24 cellular contexts compared by ENCODE assay signal in the genomic region with DNA sequence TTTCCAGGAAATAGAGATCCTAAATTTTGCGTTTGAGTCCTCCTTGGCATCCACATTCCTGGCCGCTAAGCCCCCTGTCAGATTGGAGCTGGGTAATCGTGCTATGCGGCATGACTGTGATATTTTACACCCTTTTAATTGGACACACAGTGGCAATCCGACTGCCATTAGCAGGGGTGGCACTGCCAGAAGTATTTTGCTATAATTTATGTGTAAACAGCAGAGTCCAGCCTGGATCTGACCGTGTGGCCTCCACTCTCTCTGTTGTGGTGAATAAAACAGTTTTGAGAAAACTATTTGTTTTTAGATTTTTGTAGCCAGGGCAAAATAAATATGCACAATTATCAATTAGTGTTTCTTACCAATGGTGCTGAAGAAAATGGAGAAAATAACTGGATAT.
DNase-seq lines count a peak whose midpoint lies in the region; ATAC-seq and TF ChIP-seq lines count a peak whose summit lies in the region.
"Had no signal": no experiment of that assay in that cellular context is flagged by ENCODE, and none has a peak within 500 bp of the region (broad histone marks: within the 10 kb centered on the region; RNA-seq: fewer than 3 reads in every experiment).

No MANE protein-coding gene starts in this region.

- TF ChIP-seq CTCF in esophagus muscularis mucosa (IDR thresholded peaks at IDR 0.05): no peak
- TF ChIP-seq CTCF in mucosa of descending colon (IDR thresholded peaks at IDR 0.05): no peak
- no peak for TF ChIP-seq CTCF in colonic mucosa (IDR thresholded peaks at IDR 0.05)

- H3K4me3 ChIP-seq in esophagus muscularis mucosa (no peak overlapping the region), mucosa of descending colon (no peak overlapping the region), colonic mucosa (no peak overlapping the region)
- H3K4me3 ChIP-seq: BLaER1, GM12878 had no signal

- no peak for TF ChIP-seq EP300 in esophagus muscularis mucosa (IDR thresholded peaks at IDR 0.05)

- intact Hi-C loops in esophagus muscularis mucosa (cut with DNase I): no loop called here
- intact Hi-C loops in mucosa of descending colon (cut with DNase I, micrococcal nuclease): no loop called here
- intact Hi-C loops in colonic mucosa (cut with DNase I): no loop called here

- no peak overlapping the region for H3K9ac ChIP-seq in colonic mucosa (ENCODE audit: low read depth in 2 of 2, low read length in 2 of 2)
- H3K9ac ChIP-seq: BLaER1 had no signal

- H3K27me3 ChIP-seq in esophagus muscularis mucosa (no peaks in the 10 kb centered on the region), colonic mucosa (no peaks in the 10 kb centered on the region)
- H3K27me3 ChIP-seq: BE2C, BLaER1 had no signal

- DNase-seq in NCI-H1092 (lab: John Stamatoyannopoulos, UW) (peak; percentile 38), NCI-H1092 treated with DMSO at 0.1 percent for 48 hours (lab: John Stamatoyannopoulos, UW) (peak; percentile 46), NCI-H748 (lab: John Stamatoyannopoulos, UW; ENCODE audit: unreplicated experiment) (peak; percentile 93), esophagus muscularis mucosa (ENCODE audit: extremely low spot score) (peak; percentile 53), NCI-H1436 (lab: John Stamatoyannopoulos, UW) (no peak), mucosa of descending colon (no peak), colonic mucosa (no peak)
- DNase-seq: 8988T; ACHN; BE2C; C1 segment of cervical spinal cord; CD4-positive, alpha-beta memory T cell; CD4-positive, CD25-positive, alpha-beta regulatory T cell; CD8-positive, alpha-beta memory T cell; COR-L47; DMS 273 treated with DMSO at 0.1 percent for 48 hours; DMS53; DMS79; DND-41; EL; GDM1 had no signal

- no peak overlapping the region for H3K27ac ChIP-seq in esophagus muscularis mucosa (replicated peaks in 1 of 4)
- H3K27ac ChIP-seq in colonic mucosa: no peak overlapping the region
- H3K27ac ChIP-seq: BLaER1 had no signal

- TF ChIP-seq POLR2A in esophagus muscularis mucosa (IDR thresholded peaks at IDR 0.05; ENCODE audit: low read depth): no peak

- H3K4me1 ChIP-seq in esophagus muscularis mucosa (no peaks in the 10 kb centered on the region), mucosa of descending colon (ENCODE audit: low read depth) (no peaks in the 10 kb centered on the region), colonic mucosa (no peaks in the 10 kb centered on the region)
- H3K4me1 ChIP-seq: BE2C, BLaER1 had no signal

- WGBS in esophagus muscularis mucosa: 74% methylated on average over 6 of the region's 6 CpGs

- H3K9me3 ChIP-seq in esophagus muscularis mucosa (no peaks in the 10 kb centered on the region), mucosa of descending colon (peaks cover 14% of the 10 kb centered on the region), colonic mucosa (no peaks in the 10 kb centered on the region)
- H3K9me3 ChIP-seq: BLaER1 had no signal

- ATAC-seq in HG03175 (IDR thresholded peaks at IDR 0.05; ENCODE audit: unreplicated experiment) (no peak), mucosa of descending colon (no peak)
- ATAC-seq: GM12878 had no signal

- no peaks in the 10 kb centered on the region for H3K36me3 ChIP-seq in esophagus muscularis mucosa
- H3K36me3 ChIP-seq in mucosa of descending colon (ENCODE audit: low read depth): no peaks in the 10 kb centered on the region
- H3K36me3 ChIP-seq in colonic mucosa: no peaks in the 10 kb centered on the region
- H3K36me3 ChIP-seq: BE2C, BLaER1 had no signal

Comparison
In these comparisons a context has a peak if more than half of its experiments do, and no peak if none do; other contexts are left out.
1. DNase-seq: peak in NCI-H1092 (single experiment), NCI-H1092 treated with DMSO at 0.1 percent for 48 hours (single experiment), NCI-H748 (single experiment) and esophagus muscularis mucosa (single experiment); none in NCI-H1436 (single experiment), mucosa of descending colon (0 of 3) and colonic mucosa (single experiment).